1 cellular context compared by ENCODE assay signal in the genomic region with DNA sequence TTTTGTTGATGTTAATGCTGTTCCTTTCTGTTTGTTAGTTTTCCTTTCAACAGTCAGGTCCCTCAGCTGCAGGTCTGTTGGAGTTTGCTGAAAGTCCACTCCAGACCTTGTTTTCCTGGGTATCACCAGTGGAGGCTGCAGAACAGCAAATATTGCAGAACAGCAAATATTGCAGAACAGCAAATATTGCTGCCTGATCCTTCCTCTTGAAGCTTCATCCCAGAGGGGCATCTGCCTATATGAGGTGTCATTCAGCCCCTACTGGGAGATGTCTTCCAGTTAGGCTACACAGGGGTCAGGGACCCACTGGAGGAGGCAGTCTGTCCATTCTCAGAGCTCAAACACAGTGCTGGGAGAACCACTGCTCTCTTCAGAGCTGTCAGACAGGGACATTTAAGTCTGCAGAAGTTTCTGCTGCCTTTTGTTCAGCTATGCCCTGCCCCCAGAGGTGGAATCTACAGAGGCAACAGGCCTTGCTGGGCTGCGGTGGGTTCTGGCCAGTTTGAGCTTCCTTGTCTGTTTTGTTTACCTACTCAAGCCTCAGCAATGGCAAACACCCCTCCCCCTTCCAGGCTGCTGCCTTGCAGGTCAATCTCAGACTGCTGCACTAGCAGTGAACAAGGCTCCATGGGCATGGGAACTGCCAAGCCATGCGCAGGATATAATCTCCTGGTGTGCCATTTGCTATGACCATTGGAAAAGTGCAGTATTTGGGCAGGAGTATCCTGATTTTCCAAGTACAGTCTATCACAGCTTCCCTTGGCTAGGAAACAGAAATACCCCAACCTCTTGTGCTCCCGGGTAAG.
TF ChIP-seq lines count a peak whose summit lies in the region.
"Not testable (repeated sequence)": the region's sequence is repeated elsewhere in the genome, so short reads cannot be mapped to it uniquely, and the experiment has no call there.

No MANE protein-coding gene starts in this region.

TF ChIP-seq in HepG2, 621 proteins besides CTCF, POLR2A, EP300 and RAD21 (continued from another document and continues in another):
- 0 out of 2 replicates have a peak, but pooled peaks have one; percentile 9 for TF ChIP-seq TOPORS (CRISPR knock-in tag; IDR thresholded peaks at IDR 0.05)
- TF ChIP-seq CBFB (CRISPR knock-in tag; IDR thresholded peaks at IDR 0.05): peak; percentile 48; the same call in 1 of the 2 replicates
- TF ChIP-seq CEBPG (CRISPR knock-in tag; IDR thresholded peaks at IDR 0.05): peak; percentile 89
- TF ChIP-seq ZFP1 (CRISPR knock-in tag; IDR thresholded peaks at IDR 0.05): peak; percentile 44; the same call in 1 of the 2 replicates
- peak; percentile 66; the same call in 1 of the 2 replicates for TF ChIP-seq NCOR1 (IDR thresholded peaks at IDR 0.05; ENCODE audit: borderline replicate concordance, low read length)
- peak; percentile 55; the same call in 1 of the 2 replicates for TF ChIP-seq SMAD3 (CRISPR knock-in tag; IDR thresholded peaks at IDR 0.05)
- TF ChIP-seq TCF12 (IDR thresholded peaks at IDR 0.05): not testable (repeated sequence)
- peak; percentile 57; the same call in 1 of the 2 replicates for TF ChIP-seq TCF12 (CRISPR knock-in tag; IDR thresholded peaks at IDR 0.05)
- TF ChIP-seq ETV6 (CRISPR knock-in tag; conservative IDR thresholded peaks at IDR 0.05): peak; percentile 32; the same call in 1 of the 2 replicates
- TF ChIP-seq ZNF749 (CRISPR knock-in tag; IDR thresholded peaks at IDR 0.05; ENCODE audit: borderline replicate concordance): peak; percentile 78; the same call in 1 of the 2 replicates
- TF ChIP-seq, protein P1, sequence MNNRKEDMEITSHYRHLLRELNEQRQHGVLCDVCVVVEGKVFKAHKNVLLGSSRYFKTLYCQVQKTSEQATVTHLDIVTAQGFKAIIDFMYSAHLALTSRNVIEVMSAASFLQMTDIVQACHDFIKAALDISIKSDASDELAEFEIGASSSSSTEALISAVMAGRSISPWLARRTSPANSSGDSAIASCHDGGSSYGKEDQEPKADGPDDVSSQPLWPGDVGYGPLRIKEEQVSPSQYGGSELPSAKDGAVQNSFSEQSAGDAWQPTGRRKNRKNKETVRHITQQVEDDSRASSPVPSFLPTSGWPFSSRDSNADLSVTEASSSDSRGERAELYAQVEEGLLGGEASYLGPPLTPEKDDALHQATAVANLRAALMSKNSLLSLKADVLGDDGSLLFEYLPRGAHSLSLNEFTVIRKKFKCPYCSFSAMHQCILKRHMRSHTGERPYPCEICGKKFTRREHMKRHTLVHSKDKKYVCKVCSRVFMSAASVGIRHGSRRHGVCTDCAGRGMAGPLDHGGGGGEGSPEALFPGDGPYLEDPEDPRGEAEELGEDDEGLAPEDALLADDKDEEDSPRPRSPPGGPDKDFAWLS (CRISPR knock-in tag; IDR thresholded peaks at IDR 0.05; ENCODE audit: borderline replicate concordance): 0 out of 2 replicates have a peak, but pooled peaks have one; percentile 27
- peak; percentile 78; the same call in 1 of the 2 replicates for TF ChIP-seq ZNF558 (CRISPR knock-in tag; IDR thresholded peaks at IDR 0.05; ENCODE audit: borderline replicate concordance)
- peak; percentile 67; the same call in 1 of the 2 replicates for TF ChIP-seq KLF6 (CRISPR knock-in tag; IDR thresholded peaks at IDR 0.05)
- peak; percentile 58; the same call in 1 of the 2 replicates for TF ChIP-seq PITX1 (CRISPR knock-in tag; IDR thresholded peaks at IDR 0.05)
- TF ChIP-seq ZNF501 (CRISPR knock-in tag; IDR thresholded peaks at IDR 0.05): peak; percentile 80; the same call in 1 of the 2 replicates
- peak; percentile 88; the same call in 1 of the 2 replicates for TF ChIP-seq ZSCAN5A (CRISPR knock-in tag; IDR thresholded peaks at IDR 0.05; ENCODE audit: borderline replicate concordance)
- peak in 1 of 2 experiments; percentile 29; a peak in 1 of 4 replicates for TF ChIP-seq NR2F1 (CRISPR knock-in tag; IDR thresholded peaks at IDR 0.05)
- TF ChIP-seq, protein P2, sequence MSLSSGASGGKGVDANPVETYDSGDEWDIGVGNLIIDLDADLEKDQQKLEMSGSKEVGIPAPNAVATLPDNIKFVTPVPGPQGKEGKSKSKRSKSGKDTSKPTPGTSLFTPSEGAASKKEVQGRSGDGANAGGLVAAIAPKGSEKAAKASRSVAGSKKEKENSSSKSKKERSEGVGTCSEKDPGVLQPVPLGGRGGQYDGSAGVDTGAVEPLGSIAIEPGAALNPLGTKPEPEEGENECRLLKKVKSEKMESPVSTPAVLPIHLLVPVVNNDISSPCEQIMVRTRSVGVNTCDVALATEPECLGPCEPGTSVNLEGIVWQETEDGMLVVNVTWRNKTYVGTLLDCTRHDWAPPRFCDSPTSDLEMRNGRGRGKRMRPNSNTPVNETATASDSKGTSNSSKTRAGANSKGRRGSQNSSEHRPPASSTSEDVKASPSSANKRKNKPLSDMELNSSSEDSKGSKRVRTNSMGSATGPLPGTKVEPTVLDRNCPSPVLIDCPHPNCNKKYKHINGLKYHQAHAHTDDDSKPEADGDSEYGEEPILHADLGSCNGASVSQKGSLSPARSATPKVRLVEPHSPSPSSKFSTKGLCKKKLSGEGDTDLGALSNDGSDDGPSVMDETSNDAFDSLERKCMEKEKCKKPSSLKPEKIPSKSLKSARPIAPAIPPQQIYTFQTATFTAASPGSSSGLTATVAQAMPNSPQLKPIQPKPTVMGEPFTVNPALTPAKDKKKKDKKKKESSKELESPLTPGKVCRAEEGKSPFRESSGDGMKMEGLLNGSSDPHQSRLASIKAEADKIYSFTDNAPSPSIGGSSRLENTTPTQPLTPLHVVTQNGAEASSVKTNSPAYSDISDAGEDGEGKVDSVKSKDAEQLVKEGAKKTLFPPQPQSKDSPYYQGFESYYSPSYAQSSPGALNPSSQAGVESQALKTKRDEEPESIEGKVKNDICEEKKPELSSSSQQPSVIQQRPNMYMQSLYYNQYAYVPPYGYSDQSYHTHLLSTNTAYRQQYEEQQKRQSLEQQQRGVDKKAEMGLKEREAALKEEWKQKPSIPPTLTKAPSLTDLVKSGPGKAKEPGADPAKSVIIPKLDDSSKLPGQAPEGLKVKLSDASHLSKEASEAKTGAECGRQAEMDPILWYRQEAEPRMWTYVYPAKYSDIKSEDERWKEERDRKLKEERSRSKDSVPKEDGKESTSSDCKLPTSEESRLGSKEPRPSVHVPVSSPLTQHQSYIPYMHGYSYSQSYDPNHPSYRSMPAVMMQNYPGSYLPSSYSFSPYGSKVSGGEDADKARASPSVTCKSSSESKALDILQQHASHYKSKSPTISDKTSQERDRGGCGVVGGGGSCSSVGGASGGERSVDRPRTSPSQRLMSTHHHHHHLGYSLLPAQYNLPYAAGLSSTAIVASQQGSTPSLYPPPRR (CRISPR knock-in tag; IDR thresholded peaks at IDR 0.05; ENCODE audit: borderline replicate concordance): peak; percentile 89
- TF ChIP-seq E2F1 (CRISPR knock-in tag; IDR thresholded peaks at IDR 0.05): peak; percentile 25; the same call in 1 of the 2 replicates
- TF ChIP-seq AHR (CRISPR knock-in tag; IDR thresholded peaks at IDR 0.05): 0 out of 2 replicates have a peak, but pooled peaks have one; percentile 34
- TF ChIP-seq TSC22D2 (CRISPR knock-in tag; IDR thresholded peaks at IDR 0.05; ENCODE audit: borderline replicate concordance): peak; percentile 81; the same call in 1 of the 2 replicates
- peak; percentile 51; the same call in 1 of the 2 replicates for TF ChIP-seq ZNF317 (CRISPR knock-in tag; IDR thresholded peaks at IDR 0.05)
- peak; percentile 92 for TF ChIP-seq KDM4B (CRISPR knock-in tag; IDR thresholded peaks at IDR 0.05)
- peak; percentile 65; the same call in 1 of the 2 replicates for TF ChIP-seq SRY (CRISPR knock-in tag; IDR thresholded peaks at IDR 0.05)
- TF ChIP-seq ZFYVE20 (CRISPR knock-in tag; IDR thresholded peaks at IDR 0.05; ENCODE audit: borderline replicate concordance, low read depth): 0 out of 2 replicates have a peak, but pooled peaks have one; percentile 35
- TF ChIP-seq ISL2 (CRISPR knock-in tag; IDR thresholded peaks at IDR 0.05): peak; percentile 89
- TF ChIP-seq ZNF350 (CRISPR knock-in tag; IDR thresholded peaks at IDR 0.05; ENCODE audit: borderline replicate concordance, low read depth): peak; percentile 90
- TF ChIP-seq CHD2 (IDR thresholded peaks at IDR 0.05; ENCODE audit: low read depth, low read length): peak; percentile 21; the same call in 1 of the 2 replicates
- peak; percentile 33; the same call in 1 of the 2 replicates for TF ChIP-seq ARID4A (CRISPR knock-in tag; IDR thresholded peaks at IDR 0.05; ENCODE audit: borderline replicate concordance)
- 0 out of 2 replicates have a peak, but pooled peaks have one; percentile 52 for TF ChIP-seq SSRP1 (CRISPR knock-in tag; IDR thresholded peaks at IDR 0.05)
- peak; percentile 23; the same call in 1 of the 2 replicates for TF ChIP-seq ATF7-NPFF (CRISPR knock-in tag; IDR thresholded peaks at IDR 0.05; ENCODE audit: low read depth)
- TF ChIP-seq FOXJ3 (CRISPR knock-in tag; IDR thresholded peaks at IDR 0.05; ENCODE audit: borderline replicate concordance): peak; percentile 93
- peak; percentile 10 for TF ChIP-seq JARID2 (CRISPR knock-in tag; IDR thresholded peaks at IDR 0.05; ENCODE audit: insufficient replicate concordance)
- TF ChIP-seq MLX (CRISPR knock-in tag; IDR thresholded peaks at IDR 0.05): peak; percentile 65; the same call in 1 of the 2 replicates
- TF ChIP-seq CCDC6 (CRISPR knock-in tag; IDR thresholded peaks at IDR 0.05): peak; percentile 53; the same call in 1 of the 2 replicates
- TF ChIP-seq SKI (IDR thresholded peaks at IDR 0.05; ENCODE audit: partially characterized antibody): peak; percentile 82
- TF ChIP-seq ARID3A (IDR thresholded peaks at IDR 0.05; ENCODE audit: low read depth, low read length): peak; percentile 9; the same call in 1 of the 2 replicates
- TF ChIP-seq ZKSCAN8 (CRISPR knock-in tag; IDR thresholded peaks at IDR 0.05; ENCODE audit: borderline replicate concordance): 0 out of 2 replicates have a peak, but pooled peaks have one; percentile 54
- TF ChIP-seq TARDBP (CRISPR knock-in tag; IDR thresholded peaks at IDR 0.05): peak; percentile 93
- TF ChIP-seq ARID2 (CRISPR knock-in tag; IDR thresholded peaks at IDR 0.05; ENCODE audit: borderline replicate concordance): 0 out of 2 replicates have a peak, but pooled peaks have one; percentile 47
